ENCODE assay signal across 20 cellular contexts in the genomic region with DNA sequence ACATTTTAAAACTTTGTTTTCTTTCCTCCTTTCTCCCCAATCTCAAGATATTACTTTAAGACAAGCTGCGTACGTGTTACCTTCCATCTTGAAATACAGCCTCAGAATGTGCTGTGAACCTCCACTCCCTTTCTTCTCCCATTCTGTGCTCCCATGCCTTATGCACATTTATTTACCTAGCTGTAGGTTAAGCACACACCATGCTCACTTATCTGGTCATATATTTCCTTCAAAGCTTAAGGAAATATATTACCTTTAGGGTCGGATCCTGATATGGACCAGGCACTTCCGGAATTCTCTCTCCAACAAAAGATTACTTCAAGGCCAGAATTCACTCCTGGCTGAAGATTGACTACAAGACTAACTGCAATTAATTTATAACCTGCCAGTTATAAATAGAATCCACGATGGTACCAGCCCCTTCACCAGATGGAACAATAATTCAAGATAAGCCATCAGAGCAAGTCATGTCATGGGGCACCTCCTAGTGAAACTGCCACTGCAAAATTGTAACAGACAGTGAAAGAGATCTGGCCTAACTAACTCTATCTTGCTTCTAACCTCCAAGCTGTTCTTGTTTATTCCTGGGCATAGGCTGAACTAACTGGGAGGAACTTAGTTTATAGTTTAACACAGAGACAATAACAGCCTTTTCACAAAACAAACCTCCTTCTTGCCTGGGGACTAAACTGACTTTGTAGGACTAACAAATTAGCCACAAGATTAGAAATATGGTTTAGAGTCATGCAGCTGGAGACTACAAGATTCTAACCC. TPM values are rescaled to one million over a fixed set of nuclear protein-coding genes. Genes with fewer than 3 reads are reported as not detected.
A peak's percentile ranks its signal among the peaks of the same experiment; 100 is the strongest.
DNase-seq lines count a peak whose midpoint lies in the region; ATAC-seq and TF ChIP-seq lines count a peak whose summit lies in the region.
"Had no signal": no experiment of that assay in that cellular context is flagged by ENCODE, and none has a peak within 500 bp of the region (broad histone marks: within the 10 kb centered on the region; RNA-seq: fewer than 3 reads in every experiment).

No MANE protein-coding gene starts in this region.

- H3K27me3 ChIP-seq in hepatocyte (no peaks in the 10 kb centered on the region), right cardiac atrium (ENCODE audit: control insufficient read depth, insufficient read depth) (no peaks in the 10 kb centered on the region)
- H3K27me3 ChIP-seq: BLaER1 treated with 17β-estradiol and CSF1 and Interleukin-3, amounts not matched to agents 10 nM and 100 nM; SJSA1 had no signal

- no peaks in the 10 kb centered on the region for H4K20me1 ChIP-seq in hepatocyte (ENCODE audit: insufficient read depth, poor library complexity, severe bottlenecking)
- H4K20me1 ChIP-seq: BLaER1 treated with 17β-estradiol and CSF1 and Interleukin-3, amounts not matched to agents 10 nM and 100 nM had no signal

- DNase-seq in Caki2 (ENCODE audit: low read depth) (peak; percentile 72), OCI-M1 (lab: John Stamatoyannopoulos, UW) (peak; percentile 30), hepatocyte (ENCODE audit: low spot score) (no peak), right cardiac atrium (no peak), NCI-H345 treated with DMSO at 0.1 percent for 48 hours (lab: John Stamatoyannopoulos, UW; ENCODE audit: unreplicated experiment) (no peak), medulla oblongata (ENCODE audit: extremely low spot score) (no peak)
- no peak for DNase-seq in NK-92 treated with Interleukin-12 subunit alpha and Interleukin-12 subunit beta, amount 100 ng/mL, for 24 hours (lab: John Stamatoyannopoulos, UW)
- DNase-seq: 8988T; Caco-2; CD4-positive, alpha-beta memory T cell; DMS153; KG1; NCI-H1105; NCI-H2029 treated with DMSO at 0.1 percent for 48 hours; NCI-H226; NCI-H524 had no signal

- H3K27ac ChIP-seq in hepatocyte (peak overlapping the region; percentile 30), right cardiac atrium (ENCODE audit: low read length) (no peak overlapping the region)
- H3K27ac ChIP-seq: BLaER1 treated with 17β-estradiol and CSF1 and Interleukin-3, amounts not matched to agents 10 nM and 100 nM; SJSA1 had no signal

- no peaks in the 10 kb centered on the region for H3K9me3 Mint-ChIP-seq in nephron
- H3K9me3 Mint-ChIP-seq: CD4-positive, alpha-beta memory T cell had no signal

- 61% methylated on average over 5 of the region's 5 CpGs for WGBS in hepatocyte (ENCODE audit: low lambda C conversion rate, missing lambda C conversion rate)
- 78% methylated on average over 5 of the region's 5 CpGs for WGBS in right cardiac atrium

- TF ChIP-seq CTCF in hepatocyte (IDR thresholded peaks at IDR 0.05; ENCODE audit: poor library complexity) (no peak), nephron (IDR thresholded peaks at IDR 0.05; ENCODE audit: unreplicated experiment in 3 of 3) (no peak)

- peaks cover 18% of the 10 kb centered on the region for H3K4me1 Mint-ChIP-seq in nephron
- H3K4me1 Mint-ChIP-seq: CD4-positive, alpha-beta memory T cell had no signal

- H3K79me2 ChIP-seq in hepatocyte: no peaks in the 10 kb centered on the region

- H3K9me3 ChIP-seq in hepatocyte (ENCODE audit: low read depth) (no peaks in the 10 kb centered on the region), right cardiac atrium (ENCODE audit: control insufficient read depth, low read length) (no peaks in the 10 kb centered on the region)
- H3K9me3 ChIP-seq: Caco-2, SJSA1 had no signal

- H3K4me3 Mint-ChIP-seq in nephron: no peak overlapping the region

- H3K27ac Mint-ChIP-seq in nephron: peak overlapping the region in 2 of 3 experiments; percentile 56 to 77
- H3K27ac Mint-ChIP-seq: CD4-positive, alpha-beta memory T cell had no signal

- ATAC-seq in right cardiac atrium: no peak

- no peaks in the 10 kb centered on the region for H3K9me2 ChIP-seq in hepatocyte (replicated peaks; ENCODE audit: insufficient read depth)

- H2AFZ ChIP-seq in hepatocyte: no peak overlapping the region

- intact Hi-C loops in right cardiac atrium (cut with DNase I): no loop called here

- no peak overlapping the region for H3K4me3 ChIP-seq in hepatocyte
- H3K4me3 ChIP-seq in right cardiac atrium (ENCODE audit: low read length): no peak overlapping the region
- H3K4me3 ChIP-seq: BLaER1 treated with 17β-estradiol and CSF1 and Interleukin-3, amounts not matched to agents 10 nM and 100 nM; SJSA1 had no signal

- no peaks in the 10 kb centered on the region for H3K36me3 ChIP-seq in hepatocyte (replicated peaks; ENCODE audit: insufficient read depth, low read depth)
- H3K36me3 ChIP-seq: BLaER1 treated with 17β-estradiol and CSF1 and Interleukin-3, amounts not matched to agents 10 nM and 100 nM; SJSA1 had no signal

- H3K4me1 ChIP-seq in hepatocyte (ENCODE audit: insufficient read depth) (peaks cover 10% of the 10 kb centered on the region), right cardiac atrium (ENCODE audit: control insufficient read depth, insufficient read depth, low read length) (no peaks in the 10 kb centered on the region)
- H3K4me1 ChIP-seq: Caco-2, SJSA1 had no signal

- H3K27me3 Mint-ChIP-seq in nephron (ENCODE audit: low read depth): no peaks in the 10 kb centered on the region

- H3K4me2 ChIP-seq in hepatocyte: peak overlapping the region; percentile 8
- H3K4me2 ChIP-seq: BLaER1 treated with 17β-estradiol and CSF1 and Interleukin-3, amounts not matched to agents 10 nM and 100 nM had no signal

- H3K36me3 Mint-ChIP-seq in nephron (ENCODE audit: low read depth): no peaks in the 10 kb centered on the region
- H3K36me3 Mint-ChIP-seq: CD4-positive, alpha-beta memory T cell had no signal

- in situ Hi-C loops in Caki2 (cut with HindIII; ENCODE audit: low pct_unique_long_range_greater_than_20kb, low sequenced_read_pairs): no loop called here

RNA-seq across cellular contexts. Expression of a gene that starts 47.5 kb away (rescaled TPM):
- total RNA-seq in Caki2 (2014; rRNA removed; shearing (Covaris generic); ENCODE audit: low replicate concordance): not detected in 2 replicates
- total RNA-seq in hepatocyte (not detected in 2 replicates), right cardiac atrium (not detected)
- polyA plus RNA-seq in hepatocyte (0.17 TPM in 1 of 2 replicates, not detected in the other), right cardiac atrium (not detected)
- total RNA-seq: Caco-2; CD4-positive, alpha-beta memory T cell; G401; SJSA1 had no signal
- polyA plus RNA-seq: CD4-positive, alpha-beta memory T cell had no signal

Comparison
In these comparisons a context has a peak if more than half of its experiments do, and no peak if none do; other contexts are left out.
1. DNase-seq: peak in Caki2 (single experiment) and OCI-M1 (single experiment); none in hepatocyte (single experiment), NK-92 treated with Interleukin-12 subunit alpha and Interleukin-12 subunit beta, amount 100 ng/mL, for 24 hours (single experiment), right cardiac atrium (0 of 3), NCI-H345 treated with DMSO at 0.1 percent for 48 hours (single experiment) and medulla oblongata (single experiment).